Comparison of ENCODE assay signal across 10 cellular contexts in genomic region chr9:134639994-134640393, GRCh38. TPM values are rescaled to one million over a fixed set of nuclear protein-coding genes. Genes with fewer than 3 reads are reported as not detected.
"Had no signal": no experiment of that assay in that cellular context is flagged by ENCODE, and none has a peak within 500 bp of the region (broad histone marks: within the 10 kb centered on the region; RNA-seq: fewer than 3 reads in every experiment).

No MANE protein-coding gene starts in this region.

- DNase-seq: activated CD4-positive, alpha-beta T cell treated with anti-CD3 and anti-CD28 coated beads for 4 hours; activated naive CD4-positive, alpha-beta T cell treated with Interleukin-2 at 50 U/mL for 16 hours; central memory CD4-positive, alpha-beta T cell; cortex of kidney; effector memory CD8-positive, alpha-beta T cell; left colon; small intestine; SW 1271; tibial artery had no signal

- H3K9me3 Mint-ChIP-seq: activated T-helper 1 cell treated with anti-CD3 and anti-CD28 coated beads, Interleukin-12 subunit alpha, Interleukin-12 subunit beta, Interleukin-2, Interleukin-4 antibody, amounts not matched to agents 30 ng/mL and 10 ng/mL and 1 ng/mL, durations not matched to agents 14 hours and 24 hours and 36 hours; effector memory CD8-positive, alpha-beta T cell had no signal

- H3K9me3 ChIP-seq: tibial artery had no signal

- H3K27me3 ChIP-seq: tibial artery had no signal

- H3K36me3 ChIP-seq: tibial artery had no signal

- ATAC-seq: effector memory CD8-positive, alpha-beta T cell; left colon had no signal

- H3K27ac Mint-ChIP-seq: activated T-helper 1 cell treated with anti-CD3 and anti-CD28 coated beads, Interleukin-12 subunit alpha, Interleukin-12 subunit beta, Interleukin-2, Interleukin-4 antibody, amounts not matched to agents 30 ng/mL and 10 ng/mL and 1 ng/mL, durations not matched to agents 14 hours and 24 hours and 36 hours; effector memory CD8-positive, alpha-beta T cell had no signal

- FAIRE-seq: small intestine had no signal

- H3K4me3 Mint-ChIP-seq: activated T-helper 1 cell treated with anti-CD3 and anti-CD28 coated beads, Interleukin-12 subunit alpha, Interleukin-12 subunit beta, Interleukin-2, Interleukin-4 antibody, amounts not matched to agents 30 ng/mL and 10 ng/mL and 1 ng/mL, durations not matched to agents 14 hours and 24 hours and 36 hours had no signal

RNA-seq across cellular contexts. Expression of gene COL5A1, which starts 1.6 kb away (rescaled TPM):
- total RNA-seq: activated T-helper 1 cell treated with anti-CD3 and anti-CD28 coated beads, Interleukin-12 subunit alpha, Interleukin-12 subunit beta, Interleukin-2, Interleukin-4 antibody, amounts not matched to agents 30 ng/mL and 10 ng/mL and 1 ng/mL, durations not matched to agents 14 hours and 24 hours and 36 hours had no signal
